Comparison of ENCODE assay signal across 1 cellular context in genomic region chr17:43170140-43170765, GRCh38.
TF ChIP-seq lines count a peak whose summit lies in the region.

No MANE protein-coding gene starts in this region.

TF ChIP-seq in HEK293, 187 proteins besides CTCF, POLR2A, EP300 and RAD21 (continued from another document and continues in another):
- TF ChIP-seq, protein P1, sequence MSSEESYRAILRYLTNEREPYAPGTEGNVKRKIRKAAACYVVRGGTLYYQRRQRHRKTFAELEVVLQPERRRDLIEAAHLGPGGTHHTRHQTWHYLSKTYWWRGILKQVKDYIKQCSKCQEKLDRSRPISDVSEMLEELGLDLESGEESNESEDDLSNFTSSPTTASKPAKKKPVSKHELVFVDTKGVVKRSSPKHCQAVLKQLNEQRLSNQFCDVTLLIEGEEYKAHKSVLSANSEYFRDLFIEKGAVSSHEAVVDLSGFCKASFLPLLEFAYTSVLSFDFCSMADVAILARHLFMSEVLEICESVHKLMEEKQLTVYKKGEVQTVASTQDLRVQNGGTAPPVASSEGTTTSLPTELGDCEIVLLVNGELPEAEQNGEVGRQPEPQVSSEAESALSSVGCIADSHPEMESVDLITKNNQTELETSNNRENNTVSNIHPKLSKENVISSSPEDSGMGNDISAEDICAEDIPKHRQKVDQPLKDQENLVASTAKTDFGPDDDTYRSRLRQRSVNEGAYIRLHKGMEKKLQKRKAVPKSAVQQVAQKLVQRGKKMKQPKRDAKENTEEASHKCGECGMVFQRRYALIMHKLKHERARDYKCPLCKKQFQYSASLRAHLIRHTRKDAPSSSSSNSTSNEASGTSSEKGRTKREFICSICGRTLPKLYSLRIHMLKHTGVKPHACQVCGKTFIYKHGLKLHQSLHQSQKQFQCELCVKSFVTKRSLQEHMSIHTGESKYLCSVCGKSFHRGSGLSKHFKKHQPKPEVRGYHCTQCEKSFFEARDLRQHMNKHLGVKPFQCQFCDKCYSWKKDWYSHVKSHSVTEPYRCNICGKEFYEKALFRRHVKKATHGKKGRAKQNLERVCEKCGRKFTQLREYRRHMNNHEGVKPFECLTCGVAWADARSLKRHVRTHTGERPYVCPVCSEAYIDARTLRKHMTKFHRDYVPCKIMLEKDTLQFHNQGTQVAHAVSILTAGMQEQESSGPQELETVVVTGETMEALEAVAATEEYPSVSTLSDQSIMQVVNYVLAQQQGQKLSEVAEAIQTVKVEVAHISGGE (tag by site-specific recombination; conservative IDR thresholded peaks at IDR 0.05; ENCODE audit: low read depth), result peak; percentile 61
- no peak for TF ChIP-seq ZNF488 (tag by site-specific recombination; IDR thresholded peaks at IDR 0.05)
- no peak; the same call in 1 of the 2 replicates for TF ChIP-seq GFI1B (tag by site-specific recombination; IDR thresholded peaks at IDR 0.05)
- TF ChIP-seq SP7 (tag by site-specific recombination; IDR thresholded peaks at IDR 0.05), result no peak
- TF ChIP-seq ZBTB17 (tag by site-specific recombination; IDR thresholded peaks at IDR 0.05), result peak; percentile 47; the same call in 1 of the 2 replicates
- TF ChIP-seq ZNF302 (tag by site-specific recombination; IDR thresholded peaks at IDR 0.05; ENCODE audit: low read depth), result no peak
- no peak for TF ChIP-seq ZSCAN23 (tag by site-specific recombination; IDR thresholded peaks at IDR 0.05)
- TF ChIP-seq, protein P2, sequence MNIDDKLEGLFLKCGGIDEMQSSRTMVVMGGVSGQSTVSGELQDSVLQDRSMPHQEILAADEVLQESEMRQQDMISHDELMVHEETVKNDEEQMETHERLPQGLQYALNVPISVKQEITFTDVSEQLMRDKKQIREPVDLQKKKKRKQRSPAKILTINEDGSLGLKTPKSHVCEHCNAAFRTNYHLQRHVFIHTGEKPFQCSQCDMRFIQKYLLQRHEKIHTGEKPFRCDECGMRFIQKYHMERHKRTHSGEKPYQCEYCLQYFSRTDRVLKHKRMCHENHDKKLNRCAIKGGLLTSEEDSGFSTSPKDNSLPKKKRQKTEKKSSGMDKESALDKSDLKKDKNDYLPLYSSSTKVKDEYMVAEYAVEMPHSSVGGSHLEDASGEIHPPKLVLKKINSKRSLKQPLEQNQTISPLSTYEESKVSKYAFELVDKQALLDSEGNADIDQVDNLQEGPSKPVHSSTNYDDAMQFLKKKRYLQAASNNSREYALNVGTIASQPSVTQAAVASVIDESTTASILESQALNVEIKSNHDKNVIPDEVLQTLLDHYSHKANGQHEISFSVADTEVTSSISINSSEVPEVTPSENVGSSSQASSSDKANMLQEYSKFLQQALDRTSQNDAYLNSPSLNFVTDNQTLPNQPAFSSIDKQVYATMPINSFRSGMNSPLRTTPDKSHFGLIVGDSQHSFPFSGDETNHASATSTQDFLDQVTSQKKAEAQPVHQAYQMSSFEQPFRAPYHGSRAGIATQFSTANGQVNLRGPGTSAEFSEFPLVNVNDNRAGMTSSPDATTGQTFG (tag by site-specific recombination; IDR thresholded peaks at IDR 0.05; ENCODE audit: borderline replicate concordance), result no peak
- no peak for TF ChIP-seq ZNF391 (tag by site-specific recombination; IDR thresholded peaks at IDR 0.05; ENCODE audit: borderline replicate concordance, low read depth)
- TF ChIP-seq ZNF202 (tag by site-specific recombination; IDR thresholded peaks at IDR 0.05; ENCODE audit: borderline replicate concordance), result no peak
- TF ChIP-seq, protein P3, sequence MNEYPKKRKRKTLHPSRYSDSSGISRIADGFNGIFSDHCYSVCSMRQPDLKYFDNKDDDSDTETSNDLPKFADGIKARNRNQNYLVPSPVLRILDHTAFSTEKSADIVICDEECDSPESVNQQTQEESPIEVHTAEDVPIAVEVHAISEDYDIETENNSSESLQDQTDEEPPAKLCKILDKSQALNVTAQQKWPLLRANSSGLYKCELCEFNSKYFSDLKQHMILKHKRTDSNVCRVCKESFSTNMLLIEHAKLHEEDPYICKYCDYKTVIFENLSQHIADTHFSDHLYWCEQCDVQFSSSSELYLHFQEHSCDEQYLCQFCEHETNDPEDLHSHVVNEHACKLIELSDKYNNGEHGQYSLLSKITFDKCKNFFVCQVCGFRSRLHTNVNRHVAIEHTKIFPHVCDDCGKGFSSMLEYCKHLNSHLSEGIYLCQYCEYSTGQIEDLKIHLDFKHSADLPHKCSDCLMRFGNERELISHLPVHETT (tag by site-specific recombination; IDR thresholded peaks at IDR 0.05), result 0 out of 2 replicates have a peak, but pooled peaks have one; percentile 41
- peak; percentile 60 for TF ChIP-seq SP3 (tag by site-specific recombination; IDR thresholded peaks at IDR 0.05)
- TF ChIP-seq ZNF571 (tag by site-specific recombination; IDR thresholded peaks at IDR 0.05), result no peak
- no peak for TF ChIP-seq ZNF423 (tag by site-specific recombination; IDR thresholded peaks at IDR 0.05)
- TF ChIP-seq ZNF132 (tag by site-specific recombination; IDR thresholded peaks at IDR 0.05; ENCODE audit: borderline replicate concordance), result no peak
- no peak for TF ChIP-seq TSHZ1 (tag by site-specific recombination; IDR thresholded peaks at IDR 0.05; ENCODE audit: borderline replicate concordance)
- no peak for TF ChIP-seq ZNF585B (tag by site-specific recombination; IDR thresholded peaks at IDR 0.05)
- no peak for TF ChIP-seq ZIC2 (tag by site-specific recombination; IDR thresholded peaks at IDR 0.05)
- TF ChIP-seq ZNF670 (tag by site-specific recombination; IDR thresholded peaks at IDR 0.05; ENCODE audit: low read depth), result no peak
- no peak for TF ChIP-seq ZNF239 (tag by site-specific recombination; IDR thresholded peaks at IDR 0.05)
- TF ChIP-seq SP2 (tag by site-specific recombination; IDR thresholded peaks at IDR 0.05), result peak; percentile 90
- TF ChIP-seq, protein P4, sequence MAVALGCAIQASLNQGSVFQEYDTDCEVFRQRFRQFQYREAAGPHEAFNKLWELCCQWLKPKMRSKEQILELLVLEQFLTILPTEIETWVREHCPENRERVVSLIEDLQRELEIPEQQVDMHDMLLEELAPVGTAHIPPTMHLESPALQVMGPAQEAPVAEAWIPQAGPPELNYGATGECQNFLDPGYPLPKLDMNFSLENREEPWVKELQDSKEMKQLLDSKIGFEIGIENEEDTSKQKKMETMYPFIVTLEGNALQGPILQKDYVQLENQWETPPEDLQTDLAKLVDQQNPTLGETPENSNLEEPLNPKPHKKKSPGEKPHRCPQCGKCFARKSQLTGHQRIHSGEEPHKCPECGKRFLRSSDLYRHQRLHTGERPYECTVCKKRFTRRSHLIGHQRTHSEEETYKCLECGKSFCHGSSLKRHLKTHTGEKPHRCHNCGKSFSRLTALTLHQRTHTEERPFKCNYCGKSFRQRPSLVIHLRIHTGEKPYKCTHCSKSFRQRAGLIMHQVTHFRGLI (tag by site-specific recombination; IDR thresholded peaks at IDR 0.05), result no peak
- TF ChIP-seq, protein P5, sequence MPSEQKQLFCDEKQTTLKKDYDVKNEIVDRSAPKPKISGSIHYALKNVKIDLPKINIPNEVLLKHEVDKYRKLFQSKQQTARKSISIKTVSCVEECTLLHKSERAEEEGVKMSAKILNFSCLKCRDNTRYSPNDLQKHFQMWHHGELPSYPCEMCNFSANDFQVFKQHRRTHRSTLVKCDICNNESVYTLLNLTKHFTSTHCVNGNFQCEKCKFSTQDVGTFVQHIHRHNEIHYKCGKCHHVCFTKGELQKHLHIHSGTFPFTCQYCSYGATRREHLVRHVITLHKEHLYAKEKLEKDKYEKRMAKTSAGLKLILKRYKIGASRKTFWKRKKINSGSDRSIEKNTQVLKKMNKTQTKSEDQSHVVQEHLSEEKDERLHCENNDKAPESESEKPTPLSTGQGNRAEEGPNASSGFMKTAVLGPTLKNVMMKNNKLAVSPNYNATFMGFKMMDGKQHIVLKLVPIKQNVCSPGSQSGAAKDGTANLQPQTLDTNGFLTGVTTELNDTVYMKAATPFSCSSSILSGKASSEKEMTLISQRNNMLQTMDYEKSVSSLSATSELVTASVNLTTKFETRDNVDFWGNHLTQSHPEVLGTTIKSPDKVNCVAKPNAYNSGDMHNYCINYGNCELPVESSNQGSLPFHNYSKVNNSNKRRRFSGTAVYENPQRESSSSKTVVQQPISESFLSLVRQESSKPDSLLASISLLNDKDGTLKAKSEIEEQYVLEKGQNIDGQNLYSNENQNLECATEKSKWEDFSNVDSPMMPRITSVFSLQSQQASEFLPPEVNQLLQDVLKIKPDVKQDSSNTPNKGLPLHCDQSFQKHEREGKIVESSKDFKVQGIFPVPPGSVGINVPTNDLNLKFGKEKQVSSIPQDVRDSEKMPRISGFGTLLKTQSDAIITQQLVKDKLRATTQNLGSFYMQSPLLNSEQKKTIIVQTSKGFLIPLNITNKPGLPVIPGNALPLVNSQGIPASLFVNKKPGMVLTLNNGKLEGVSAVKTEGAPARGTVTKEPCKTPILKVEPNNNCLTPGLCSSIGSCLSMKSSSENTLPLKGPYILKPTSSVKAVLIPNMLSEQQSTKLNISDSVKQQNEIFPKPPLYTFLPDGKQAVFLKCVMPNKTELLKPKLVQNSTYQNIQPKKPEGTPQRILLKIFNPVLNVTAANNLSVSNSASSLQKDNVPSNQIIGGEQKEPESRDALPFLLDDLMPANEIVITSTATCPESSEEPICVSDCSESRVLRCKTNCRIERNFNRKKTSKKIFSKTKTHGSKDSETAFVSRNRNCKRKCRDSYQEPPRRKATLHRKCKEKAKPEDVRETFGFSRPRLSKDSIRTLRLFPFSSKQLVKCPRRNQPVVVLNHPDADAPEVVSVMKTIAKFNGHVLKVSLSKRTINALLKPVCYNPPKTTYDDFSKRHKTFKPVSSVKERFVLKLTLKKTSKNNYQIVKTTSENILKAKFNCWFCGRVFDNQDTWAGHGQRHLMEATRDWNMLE (tag by site-specific recombination; conservative IDR thresholded peaks at IDR 0.05; ENCODE audit: low read depth), result no peak
- peak; percentile 17; the same call in 1 of the 2 replicates for TF ChIP-seq INSM2 (tag by site-specific recombination; IDR thresholded peaks at IDR 0.05)
- no peak for TF ChIP-seq MEIS1 (CRISPR knock-in tag; IDR thresholded peaks at IDR 0.05; ENCODE audit: borderline replicate concordance)
- TF ChIP-seq ZNF10 (tag by site-specific recombination; IDR thresholded peaks at IDR 0.05), result 0 out of 2 replicates have a peak, but pooled peaks have one; percentile 25
- peak; percentile 97 for TF ChIP-seq ZNF76 (tag by site-specific recombination; IDR thresholded peaks at IDR 0.05; ENCODE audit: borderline replicate concordance, low read depth)
- TF ChIP-seq ZNF112 (tag by site-specific recombination; IDR thresholded peaks at IDR 0.05), result no peak
- no peak for TF ChIP-seq ZNF223 (tag by site-specific recombination; IDR thresholded peaks at IDR 0.05)
- no peak for TF ChIP-seq HOXC10 (CRISPR knock-in tag; IDR thresholded peaks at IDR 0.05)
- TF ChIP-seq ZNF394 (tag by site-specific recombination; IDR thresholded peaks at IDR 0.05; ENCODE audit: borderline replicate concordance), result no peak; the same call in 1 of the 2 replicates
- no peak for TF ChIP-seq ZSCAN16 (tag by site-specific recombination; IDR thresholded peaks at IDR 0.05)
- TF ChIP-seq, protein P6, sequence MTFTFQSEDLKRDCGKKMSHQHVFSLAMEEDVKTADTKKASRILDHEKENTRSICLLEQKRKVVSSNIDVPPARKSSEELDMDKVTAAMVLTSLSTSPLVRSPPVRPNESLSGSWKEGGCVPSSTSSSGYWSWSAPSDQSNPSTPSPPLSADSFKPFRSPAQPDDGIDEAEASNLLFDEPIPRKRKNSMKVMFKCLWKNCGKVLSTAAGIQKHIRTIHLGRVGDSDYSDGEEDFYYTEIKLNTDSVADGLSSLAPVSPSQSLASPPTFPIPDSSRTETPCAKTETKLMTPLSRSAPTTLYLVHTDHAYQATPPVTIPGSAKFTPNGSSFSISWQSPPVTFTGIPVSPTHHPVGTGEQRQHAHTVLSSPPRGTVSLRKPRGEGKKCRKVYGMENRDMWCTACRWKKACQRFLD (tag by site-specific recombination; IDR thresholded peaks at IDR 0.05), result no peak
- TF ChIP-seq ZNF792 (tag by site-specific recombination; IDR thresholded peaks at IDR 0.05), result no peak
- no peak for TF ChIP-seq ZNF175 (tag by site-specific recombination; IDR thresholded peaks at IDR 0.05)
- TF ChIP-seq KLF10 (tag by site-specific recombination; IDR thresholded peaks at IDR 0.05), result no peak
